Comparison of ENCODE assay signal across 1 cellular context in genomic region chr15:78872972-78873795, GRCh38.
A peak's percentile ranks its signal among the peaks of the same experiment; 100 is the strongest.
TF ChIP-seq lines count a peak whose summit lies in the region.

No MANE protein-coding gene starts in this region.

TF ChIP-seq in K562, 482 proteins besides CTCF, POLR2A, EP300 and RAD21 (continued from another document and continues in another):
- 0 out of 2 replicates have a peak, but pooled peaks have one; percentile 14 for TF ChIP-seq REST (CRISPR knock-in tag; IDR thresholded peaks at IDR 0.05; ENCODE audit: low read depth)
- no peak for TF ChIP-seq RBM34 (IDR thresholded peaks at IDR 0.05; ENCODE audit: borderline replicate concordance, insufficient read depth, low read length)
- TF ChIP-seq E4F1 (CRISPR knock-in tag; IDR thresholded peaks at IDR 0.05; ENCODE audit: borderline replicate concordance), result no peak
- peak; percentile 72 for TF ChIP-seq MYBL2 (IDR thresholded peaks at IDR 0.05; ENCODE audit: low read depth)
- no peak for TF ChIP-seq MYBL2 (CRISPR knock-in tag; IDR thresholded peaks at IDR 0.05; ENCODE audit: borderline replicate concordance)
- no peak for TF ChIP-seq PURB (CRISPR knock-in tag; IDR thresholded peaks at IDR 0.05; ENCODE audit: low read depth)
- no peak for TF ChIP-seq JUN (IDR thresholded peaks at IDR 0.05; ENCODE audit: borderline replicate concordance, low read depth, low read length)
- TF ChIP-seq JUN (CRISPR knock-in tag; IDR thresholded peaks at IDR 0.05; ENCODE audit: borderline replicate concordance), result no peak
- TF ChIP-seq, protein P1, sequence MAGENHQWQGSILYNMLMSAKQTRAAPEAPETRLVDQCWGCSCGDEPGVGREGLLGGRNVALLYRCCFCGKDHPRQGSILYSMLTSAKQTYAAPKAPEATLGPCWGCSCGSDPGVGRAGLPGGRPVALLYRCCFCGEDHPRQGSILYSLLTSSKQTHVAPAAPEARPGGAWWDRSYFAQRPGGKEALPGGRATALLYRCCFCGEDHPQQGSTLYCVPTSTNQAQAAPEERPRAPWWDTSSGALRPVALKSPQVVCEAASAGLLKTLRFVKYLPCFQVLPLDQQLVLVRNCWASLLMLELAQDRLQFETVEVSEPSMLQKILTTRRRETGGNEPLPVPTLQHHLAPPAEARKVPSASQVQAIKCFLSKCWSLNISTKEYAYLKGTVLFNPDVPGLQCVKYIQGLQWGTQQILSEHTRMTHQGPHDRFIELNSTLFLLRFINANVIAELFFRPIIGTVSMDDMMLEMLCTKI (IDR thresholded peaks at IDR 0.05; ENCODE audit: partially characterized antibody), result no peak
- TF ChIP-seq LCOR (CRISPR knock-in tag; IDR thresholded peaks at IDR 0.05), result peak; percentile 44; the same call in 1 of the 2 replicates
- TF ChIP-seq, protein P2, sequence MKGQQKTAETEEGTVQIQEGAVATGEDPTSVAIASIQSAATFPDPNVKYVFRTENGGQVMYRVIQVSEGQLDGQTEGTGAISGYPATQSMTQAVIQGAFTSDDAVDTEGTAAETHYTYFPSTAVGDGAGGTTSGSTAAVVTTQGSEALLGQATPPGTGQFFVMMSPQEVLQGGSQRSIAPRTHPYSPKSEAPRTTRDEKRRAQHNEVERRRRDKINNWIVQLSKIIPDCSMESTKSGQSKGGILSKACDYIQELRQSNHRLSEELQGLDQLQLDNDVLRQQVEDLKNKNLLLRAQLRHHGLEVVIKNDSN (CRISPR knock-in tag; IDR thresholded peaks at IDR 0.05), result no peak
- TF ChIP-seq BDP1 (IDR thresholded peaks at IDR 0.05; ENCODE audit: insufficient read depth, insufficient read length), result no peak
- TF ChIP-seq TRIM24 (IDR thresholded peaks at IDR 0.05), result peak in 1 of 2 experiments; percentile 8; a peak in 1 of 4 replicates
- no peak for TF ChIP-seq BMI1 (IDR thresholded peaks at IDR 0.05; ENCODE audit: low read length)
- peak; percentile 80; the same call in 1 of the 2 replicates for TF ChIP-seq CREM (IDR thresholded peaks at IDR 0.05; ENCODE audit: low read depth)
- TF ChIP-seq PHB (CRISPR knock-in tag; IDR thresholded peaks at IDR 0.05), result no peak
- peak; percentile 90 for TF ChIP-seq PRPF4 (IDR thresholded peaks at IDR 0.05; ENCODE audit: insufficient read depth, low read depth, low read length, poor library complexity, severe bottlenecking)
- no peak for TF ChIP-seq NFYB (IDR thresholded peaks at IDR 0.05; ENCODE audit: extremely low read depth, insufficient read length)
- TF ChIP-seq SOX6 (IDR thresholded peaks at IDR 0.05), result peak; percentile 7; the same call in 1 of the 2 replicates
- TF ChIP-seq ZNF695 (CRISPR knock-in tag; IDR thresholded peaks at IDR 0.05), result no peak
- TF ChIP-seq MECOM (CRISPR knock-in tag; IDR thresholded peaks at IDR 0.05), result no peak
- peak; percentile 77 for TF ChIP-seq KDM5B (IDR thresholded peaks at IDR 0.05; ENCODE audit: insufficient replicate concordance, low read depth, low read length)
- TF ChIP-seq DLX4 (CRISPR knock-in tag; IDR thresholded peaks at IDR 0.05), result no peak
- TF ChIP-seq ZNF197 (CRISPR knock-in tag; IDR thresholded peaks at IDR 0.05; ENCODE audit: low read depth), result peak; percentile 72
- no peak for TF ChIP-seq MCM5 (IDR thresholded peaks at IDR 0.05; ENCODE audit: low read depth)
- TF ChIP-seq ZNF778 (CRISPR knock-in tag; IDR thresholded peaks at IDR 0.05), result no peak
- no peak for TF ChIP-seq ATF2 (CRISPR knock-in tag; IDR thresholded peaks at IDR 0.05)
- TF ChIP-seq HDAC3 (IDR thresholded peaks at IDR 0.05; ENCODE audit: borderline replicate concordance, partially characterized antibody), result no peak
- TF ChIP-seq FUS (optimal IDR thresholded peaks at IDR 0.05; ENCODE audit: low read depth, low read length), result no peak
- TF ChIP-seq, protein P3, sequence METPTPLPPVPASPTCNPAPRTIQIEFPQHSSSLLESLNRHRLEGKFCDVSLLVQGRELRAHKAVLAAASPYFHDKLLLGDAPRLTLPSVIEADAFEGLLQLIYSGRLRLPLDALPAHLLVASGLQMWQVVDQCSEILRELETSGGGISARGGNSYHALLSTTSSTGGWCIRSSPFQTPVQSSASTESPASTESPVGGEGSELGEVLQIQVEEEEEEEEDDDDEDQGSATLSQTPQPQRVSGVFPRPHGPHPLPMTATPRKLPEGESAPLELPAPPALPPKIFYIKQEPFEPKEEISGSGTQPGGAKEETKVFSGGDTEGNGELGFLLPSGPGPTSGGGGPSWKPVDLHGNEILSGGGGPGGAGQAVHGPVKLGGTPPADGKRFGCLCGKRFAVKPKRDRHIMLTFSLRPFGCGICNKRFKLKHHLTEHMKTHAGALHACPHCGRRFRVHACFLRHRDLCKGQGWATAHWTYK (CRISPR knock-in tag; IDR thresholded peaks at IDR 0.05), result peak; percentile 32; the same call in 1 of the 2 replicates
- no peak for TF ChIP-seq ZNF764 (CRISPR knock-in tag; IDR thresholded peaks at IDR 0.05; ENCODE audit: low read depth)
- TF ChIP-seq TSHZ1 (CRISPR knock-in tag; IDR thresholded peaks at IDR 0.05), result no peak
- TF ChIP-seq CBFA2T2 (conservative IDR thresholded peaks at IDR 0.05), result no peak
- no peak for TF ChIP-seq ZSCAN32 (CRISPR knock-in tag; IDR thresholded peaks at IDR 0.05)
- TF ChIP-seq BRF2 (IDR thresholded peaks at IDR 0.05; ENCODE audit: borderline replicate concordance, insufficient read depth, insufficient read length), result no peak
- peak; percentile 73 for TF ChIP-seq HCFC1 (IDR thresholded peaks at IDR 0.05; ENCODE audit: low read depth, low read length)
- 0 out of 2 replicates have a peak, but pooled peaks have one; percentile 36 for TF ChIP-seq ZC3H4 (CRISPR knock-in tag; IDR thresholded peaks at IDR 0.05; ENCODE audit: borderline replicate concordance)
- 0 out of 2 replicates have a peak, but pooled peaks have one; percentile 26 for TF ChIP-seq DMBX1 (CRISPR knock-in tag; IDR thresholded peaks at IDR 0.05; ENCODE audit: borderline replicate concordance)
- TF ChIP-seq HMGN3 (IDR thresholded peaks at IDR 0.05; ENCODE audit: borderline replicate concordance, extremely low read depth, insufficient read length, low read depth, low read length), result peak; percentile 67
- no peak; the same call in 1 of the 2 replicates for TF ChIP-seq BACH1 (tag; IDR thresholded peaks at IDR 0.05)
- no peak for TF ChIP-seq TCFL5 (CRISPR knock-in tag; conservative IDR thresholded peaks at IDR 0.05)
- TF ChIP-seq, protein P4, sequence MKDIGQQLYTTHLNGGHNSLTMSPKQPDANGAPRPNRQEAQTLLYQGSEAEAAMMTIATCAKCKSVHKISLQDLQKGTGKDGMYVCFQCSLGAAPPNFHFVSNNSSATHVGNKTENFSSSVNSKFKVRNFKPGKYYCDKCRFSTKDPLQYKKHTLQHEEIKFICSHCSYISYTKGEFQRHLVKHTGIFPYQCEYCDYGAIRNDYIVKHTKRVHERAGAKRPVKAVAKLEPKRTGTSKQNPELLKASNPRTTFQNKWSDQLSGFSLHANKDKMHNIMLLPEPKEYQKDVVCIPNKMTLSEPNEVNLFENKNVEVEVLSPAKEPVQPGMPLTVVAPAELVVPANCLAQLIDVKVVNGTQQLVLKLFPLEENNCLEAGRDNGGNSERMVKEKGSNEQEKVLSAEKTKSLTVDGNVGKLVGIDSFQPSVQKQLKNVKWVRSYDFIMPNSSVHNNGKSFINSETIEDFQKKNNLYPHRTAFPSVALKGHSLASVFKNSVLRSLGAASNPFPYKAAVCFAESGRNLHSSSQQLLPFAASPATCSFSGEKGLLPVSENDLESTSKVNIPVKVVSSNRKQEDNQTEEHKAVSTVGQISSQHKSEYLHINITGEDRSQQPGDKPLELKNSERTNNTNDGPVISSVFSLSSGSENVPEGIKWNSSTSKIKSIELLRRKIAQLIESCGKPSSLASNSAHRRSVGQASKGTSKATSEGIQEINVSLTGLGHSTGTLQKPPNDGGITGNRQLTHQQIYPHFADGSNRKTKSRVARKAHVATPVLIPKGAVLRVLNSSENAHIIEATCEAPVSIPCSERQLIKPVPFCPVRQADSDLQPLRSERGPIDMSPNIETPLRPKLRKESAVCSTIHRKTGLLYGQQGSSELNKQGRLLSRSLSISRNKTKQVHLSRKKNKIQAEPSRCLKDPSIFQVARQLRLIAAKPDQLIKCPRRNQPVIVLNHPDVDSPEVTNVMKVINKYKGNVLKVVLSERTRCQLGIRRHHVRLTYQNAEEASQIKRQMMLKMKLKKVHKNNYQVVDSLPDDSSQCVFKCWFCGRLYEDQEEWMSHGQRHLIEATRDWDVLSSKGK (CRISPR knock-in tag; IDR thresholded peaks at IDR 0.05), result no peak
- no peak for TF ChIP-seq PHF21A (IDR thresholded peaks at IDR 0.05; ENCODE audit: borderline replicate concordance, low read depth)
